16 cellular contexts compared by ENCODE assay signal in the genomic region with DNA sequence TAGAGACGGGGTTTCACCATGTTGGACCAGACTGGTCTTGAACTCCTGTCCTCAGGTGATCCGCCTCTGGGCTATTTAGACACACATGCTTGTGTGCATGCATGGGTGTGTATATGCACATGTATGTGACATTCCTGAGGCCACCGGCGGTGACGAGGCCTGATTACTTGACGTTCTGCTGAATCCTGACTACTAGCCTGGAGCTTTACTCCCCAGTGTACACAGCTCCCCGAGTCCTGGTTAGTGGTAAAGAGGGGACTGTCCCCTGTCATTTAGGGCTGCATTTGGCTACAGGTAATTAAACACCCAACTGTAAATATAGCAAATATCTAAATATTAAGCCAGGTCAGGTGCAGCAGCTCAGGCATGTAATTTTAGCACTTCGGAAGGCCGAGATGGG. TPM values are rescaled to one million over a fixed set of nuclear protein-coding genes. Genes with fewer than 3 reads are reported as not detected.
"Had no signal": no experiment of that assay in that cellular context is flagged by ENCODE, and none has a peak within 500 bp of the region (broad histone marks: within the 10 kb centered on the region; RNA-seq: fewer than 3 reads in every experiment).

No MANE protein-coding gene starts in this region.

- H3K4me3 Mint-ChIP-seq: activated CD8-positive, alpha-beta T cell treated with anti-CD3 and anti-CD28 coated beads, Interleukin-2, amount 10 ng/mL, durations not matched to agents 7 days and 5 days; activated naive CD4-positive, alpha-beta T cell treated with anti-CD3 and anti-CD28 coated beads, Interleukin-2, amount 10 ng/mL, durations not matched to agents 7 days and 5 days; type B pancreatic cell had no signal

- H3K27me3 ChIP-seq: pancreas had no signal

- H3K27ac Mint-ChIP-seq: activated CD8-positive, alpha-beta T cell treated with anti-CD3 and anti-CD28 coated beads, Interleukin-2, amount 10 ng/mL, durations not matched to agents 7 days and 5 days; activated naive CD4-positive, alpha-beta T cell treated with anti-CD3 and anti-CD28 coated beads, Interleukin-2, amount 10 ng/mL, durations not matched to agents 7 days and 5 days; type B pancreatic cell had no signal

- ATAC-seq: activated CD8-positive, alpha-beta T cell treated with anti-CD3 and anti-CD28 coated beads, Interleukin-2, amount 10 ng/mL, durations not matched to agents 7 days and 5 days; left lobe of liver had no signal

- DNase-seq: activated CD4-positive, alpha-beta T cell treated with anti-CD3 and anti-CD28 coated beads for 4 hours; activated CD8-positive, alpha-beta memory T cell treated with anti-CD3 and anti-CD28 coated beads, Interleukin-2, amount 50 U/mL, for 48 hours; activated CD8-positive, alpha-beta T cell treated with anti-CD3 and anti-CD28 coated beads, Interleukin-2, amount 10 ng/mL, durations not matched to agents 7 days and 5 days; activated naive CD4-positive, alpha-beta T cell treated with anti-CD3 and anti-CD28 coated beads, Interleukin-2, amount 10 ng/mL, durations not matched to agents 7 days and 5 days; central memory CD4-positive, alpha-beta T cell; effector CD8-positive, alpha-beta T cell; glutamatergic neuron; mesenchymal stem cell; pancreas; SK-N-SH; small intestine; T-helper 1 cell; WERI-Rb-1 had no signal

- H3K27ac ChIP-seq: coronary artery, pancreas, WERI-Rb-1 had no signal

- H3K27me3 Mint-ChIP-seq: type B pancreatic cell had no signal

- H3K9me3 Mint-ChIP-seq: activated naive CD4-positive, alpha-beta T cell treated with anti-CD3 and anti-CD28 coated beads, Interleukin-2, amount 10 ng/mL, durations not matched to agents 7 days and 5 days; type B pancreatic cell had no signal

- H3K36me3 Mint-ChIP-seq: activated naive CD4-positive, alpha-beta T cell treated with anti-CD3 and anti-CD28 coated beads, Interleukin-2, amount 10 ng/mL, durations not matched to agents 7 days and 5 days; type B pancreatic cell had no signal

- H3K4me3 ChIP-seq: coronary artery, pancreas had no signal

- H3K36me3 ChIP-seq: pancreas had no signal

- H3K9me3 ChIP-seq: pancreas, SK-N-SH had no signal

RNA-seq across cellular contexts. Expression of a gene that starts 14.2 kb away (rescaled TPM):
- total RNA-seq: activated CD8-positive, alpha-beta T cell treated with anti-CD3 and anti-CD28 coated beads, Interleukin-2, amount 10 ng/mL, durations not matched to agents 7 days and 5 days had no signal
